24 cellular contexts compared by ENCODE assay signal in the genomic region with DNA sequence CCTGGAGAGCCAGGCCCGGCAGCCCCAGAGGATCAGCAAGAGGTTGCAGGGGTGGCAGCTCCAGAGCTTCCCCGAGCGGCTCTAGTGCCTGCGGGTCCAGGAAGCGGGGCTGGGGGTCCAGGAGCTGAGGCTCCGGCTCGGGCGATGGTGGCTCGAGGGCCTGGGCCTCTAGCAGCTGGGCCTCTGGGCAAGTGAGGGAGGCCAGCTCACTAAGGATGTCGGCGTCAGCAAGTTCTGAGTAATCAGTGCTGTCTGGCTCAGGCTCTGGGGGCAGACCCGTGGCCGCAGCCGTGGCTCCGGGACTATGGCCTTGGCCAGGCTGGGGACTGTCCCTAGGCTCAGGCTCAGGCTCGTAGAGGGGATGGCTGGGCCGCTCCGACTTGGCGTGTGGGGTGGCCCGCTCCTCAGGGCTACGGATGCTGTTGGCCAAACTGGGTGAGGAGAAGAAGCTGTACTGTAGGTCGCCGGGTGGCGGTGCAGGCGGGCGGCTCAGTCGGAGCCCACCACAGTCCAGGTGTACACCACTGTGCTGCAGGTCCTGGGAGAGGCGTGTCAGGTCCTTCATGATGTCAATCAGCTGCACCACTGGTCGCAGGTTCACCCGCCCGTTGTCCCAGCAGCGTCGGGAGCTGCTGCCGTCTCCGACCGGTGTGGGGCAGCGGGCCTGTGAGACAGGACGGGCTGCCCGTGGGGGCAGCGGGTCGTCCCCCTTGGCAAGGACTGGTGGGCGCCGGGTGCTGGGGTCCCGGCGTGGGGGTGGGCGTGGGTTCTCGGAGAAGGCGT.
"Had no signal": no experiment of that assay in that cellular context is flagged by ENCODE, and none has a peak within 500 bp of the region (broad histone marks: within the 10 kb centered on the region; RNA-seq: fewer than 3 reads in every experiment).

No MANE protein-coding gene starts in this region.

- H3K9ac ChIP-seq: parathyroid adenoma had no signal

- H3K4me1 ChIP-seq: foreskin keratinocyte, parathyroid adenoma had no signal

- H3K27me3 ChIP-seq: ascending aorta, foreskin keratinocyte, right atrium auricular region, vagina had no signal

- H3K36me3 Mint-ChIP-seq: activated naive CD8-positive, alpha-beta T cell; naive B cell had no signal

- H3K79me2 ChIP-seq: parathyroid adenoma had no signal

- H2AFZ ChIP-seq: parathyroid adenoma had no signal

- H3K4me3 ChIP-seq: ascending aorta, right atrium auricular region, vagina had no signal

- ATAC-seq: activated CD4-positive, CD25-positive, alpha-beta regulatory T cell treated with anti-CD3 and anti-CD28 coated beads, Interleukin-2, amount 50 U/mL, for 24 hours; foreskin keratinocyte; left ventricle myocardium superior; T-helper 17 cell had no signal

- H3K9me3 ChIP-seq: ascending aorta, right atrium auricular region, vagina had no signal

- H3K4me3 Mint-ChIP-seq: activated naive CD8-positive, alpha-beta T cell; brain; endodermal cell; mesothelial cell of epicardium; naive B cell; T-helper 17 cell; type B pancreatic cell had no signal

- H3K27me3 Mint-ChIP-seq: activated naive CD8-positive, alpha-beta T cell; naive B cell; T-helper 17 cell; type B pancreatic cell had no signal

- H3K9me3 Mint-ChIP-seq: brain, endodermal cell, mesothelial cell of epicardium, naive B cell, type B pancreatic cell had no signal

- DNase-seq: activated CD4-positive, alpha-beta T cell treated with anti-CD3 and anti-CD28 coated beads for 48 hours; activated CD4-positive, alpha-beta T cell treated with anti-CD3 and anti-CD28 coated beads, Interleukin-2, amount 50 U/mL, for 48 hours; activated CD8-positive, alpha-beta memory T cell treated with anti-CD3 and anti-CD28 coated beads for 24 hours; activated effector memory CD4-positive, alpha-beta T cell treated with Interleukin-2 at 50 U/mL for 16 hours; activated naive CD4-positive, alpha-beta T cell treated with Interleukin-2 at 50 U/mL for 16 hours; endodermal cell; foreskin keratinocyte; naive B cell; nucleus accumbens; stimulated activated CD4-positive, alpha-beta T cell treated with anti-CD3 and anti-CD28 coated beads, Interleukin-2, amount 100 ng/mL, for 48 hours; stimulated activated naive CD4-positive, alpha-beta T cell treated with Interleukin-2 at 50 U/mL for 16 hours; T-helper 17 cell; T1000; WERI-Rb-1 had no signal

- H3K27ac Mint-ChIP-seq: activated naive CD8-positive, alpha-beta T cell; endodermal cell; mesothelial cell of epicardium; T-helper 17 cell; type B pancreatic cell had no signal

- H3K27ac ChIP-seq: foreskin keratinocyte, parathyroid adenoma, vagina, WERI-Rb-1 had no signal
